In the genomic region with DNA sequence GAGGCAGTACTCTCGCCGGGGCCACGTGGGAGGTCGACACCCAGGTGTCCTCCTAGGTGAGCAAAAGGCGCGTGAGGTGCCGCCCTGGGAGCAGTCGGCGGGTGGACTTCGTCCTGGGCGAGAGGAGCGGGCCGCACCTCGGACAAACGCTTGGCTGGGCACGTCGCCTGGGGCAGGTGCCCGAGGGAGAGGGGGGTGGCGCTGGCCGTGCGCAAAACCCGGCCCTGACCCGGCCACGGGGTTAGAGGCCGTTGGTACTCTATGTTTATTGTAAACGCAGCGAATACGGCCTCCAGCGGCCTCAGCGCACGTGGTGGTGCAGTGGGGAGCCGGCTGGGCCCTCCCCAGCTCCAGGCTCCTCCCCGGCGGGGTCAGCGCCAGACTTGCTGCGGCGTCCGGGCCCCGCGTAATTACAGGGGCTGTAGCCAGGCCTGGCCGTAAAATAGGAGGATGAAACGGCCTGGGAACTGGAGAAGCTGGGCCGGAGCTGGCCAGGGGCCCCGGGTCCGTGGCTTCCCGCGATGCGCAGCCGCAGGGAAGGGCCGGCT, we compare ENCODE assay signal across 8 cellular contexts. TPM values are rescaled to one million over a fixed set of nuclear protein-coding genes. Genes with fewer than 3 reads are reported as not detected.
DNase-seq lines count a peak whose midpoint lies in the region; ATAC-seq, FAIRE-seq and TF ChIP-seq lines count a peak whose summit lies in the region.

No MANE protein-coding gene starts in this region.

- H3K36me3 ChIP-seq in ACC112 (ENCODE audit: insufficient read depth, low read length) (no peaks in the 10 kb centered on the region), mucosa of descending colon (ENCODE audit: low read depth) (no peaks in the 10 kb centered on the region)

- intact Hi-C loops in mucosa of descending colon (cut with DNase I, micrococcal nuclease), result no loop called here

- no peak overlapping the region for H2AFZ ChIP-seq in ACC112 (ENCODE audit: low read length, unreplicated experiment)

- peak; percentile 68 for ATAC-seq in mucosa of descending colon

- FAIRE-seq in HTR-8/SVneo (lab: Jason Lieb, UNC), result no peak

- H3K4me3 ChIP-seq in ACC112 (ENCODE audit: low read depth, low read length) (peak overlapping the region; percentile 74), mucosa of descending colon (no peak overlapping the region)

- H3K27ac ChIP-seq in ACC112 (ENCODE audit: low read depth, low read length), result no peak overlapping the region
- H3K27ac ChIP-seq in epithelial cell of prostate, result peak overlapping the region; percentile 99

- no peaks in the 10 kb centered on the region for H3K79me2 ChIP-seq in ACC112 (ENCODE audit: control insufficient read depth, insufficient read depth, low read length, unreplicated experiment)

- no peaks in the 10 kb centered on the region for H3K9me3 ChIP-seq in mucosa of descending colon

- peaks cover 54% of the 10 kb centered on the region for H3K27me3 ChIP-seq in ACC112 (ENCODE audit: insufficient read depth, low read length)

- TF ChIP-seq CTCF in mucosa of descending colon (IDR thresholded peaks at IDR 0.05), result no peak

- H3K4me1 ChIP-seq in ACC112 (ENCODE audit: control insufficient read depth, insufficient read depth, low read length, unreplicated experiment) (peaks cover 13% of the 10 kb centered on the region), mucosa of descending colon (ENCODE audit: low read depth) (peaks cover 28% of the 10 kb centered on the region)

- DNase-seq in NCI-H526 (lab: John Stamatoyannopoulos, UW) (peak; percentile 67 to 96), epithelial cell of prostate (ENCODE audit: low read depth, low spot score) (no peak), mucosa of descending colon (peak; percentile 92 to 95 (median 95)), COR-L47 (lab: John Stamatoyannopoulos, UW) (no peak), AG08395 (ENCODE audit: low spot score) (no peak), HTR-8/SVneo (ENCODE audit: insufficient read length, low spot score) (no peak)
- no peak for DNase-seq in central memory CD4-positive, alpha-beta T cell

RNA-seq across cellular contexts. Expression of a gene that starts 1.7 kb away (rescaled TPM):
- total RNA-seq in mucosa of descending colon, result 100 to 1,000 TPM in 2 of 3 donors, 10 to 100 TPM in 1; 46.3 to 198 (median 110) TPM

RNA-seq across cellular contexts. Expression of a gene that starts 9.6 kb away (rescaled TPM):
- total RNA-seq in mucosa of descending colon, result 10 to 100 TPM; 38.7 to 95.8 (median 66.4) TPM

RNA-seq across cellular contexts. Expression of a gene that starts 14.3 kb away (rescaled TPM):
- total RNA-seq in mucosa of descending colon, result 100 to 1,000 TPM in 1 of 3 donors, 10 to 100 TPM in 2; 76.3 to 106 (median 78.4) TPM

RNA-seq across cellular contexts. Expression of a gene that starts 47.1 kb away (rescaled TPM):
- total RNA-seq in mucosa of descending colon, result 100 to 1,000 TPM; 162 to 190 (median 176) TPM

RNA-seq across cellular contexts. Expression of a gene that starts 47.4 kb away (rescaled TPM):
- 10 to 100 TPM in 1 of 3 donors, 1 to 10 TPM in 2; 2.1 to 17.4 (median 5.6) TPM for total RNA-seq in mucosa of descending colon

Comparison
In these comparisons a context has a peak if more than half of its experiments do, and no peak if none do; other contexts are left out.
1. DNase-seq: peak in NCI-H526 (2 of 2) and mucosa of descending colon (3 of 3); none in epithelial cell of prostate (single experiment), COR-L47 (single experiment), AG08395 (single experiment), HTR-8/SVneo (single experiment) and central memory CD4-positive, alpha-beta T cell (single experiment).